In the genomic region with DNA sequence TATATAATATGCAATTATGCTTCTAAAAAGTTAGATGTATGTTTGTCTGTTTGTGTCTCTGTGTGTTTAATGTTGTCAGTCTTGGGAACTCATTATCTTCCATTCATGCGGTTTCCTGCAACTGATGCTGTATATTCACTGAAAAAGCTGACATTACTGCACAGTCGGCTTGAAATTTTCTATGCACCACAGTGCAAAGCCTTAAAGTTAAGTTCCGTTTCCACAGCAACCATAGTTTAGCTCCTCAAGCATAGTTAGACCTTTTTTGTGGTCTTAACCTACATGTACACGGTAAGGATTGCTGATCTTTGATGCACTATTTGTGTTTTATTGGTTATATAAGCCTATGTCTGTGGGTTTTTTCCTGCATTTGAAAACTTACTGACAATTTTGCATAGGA, we compare ENCODE assay signal across 1 cellular context.
TF ChIP-seq lines count a peak whose summit lies in the region.

No MANE protein-coding gene starts in this region.

TF ChIP-seq in WTC11, 78 proteins besides CTCF, POLR2A, EP300 and RAD21 (continued from another document):
- TF ChIP-seq ZNF396 (CRISPR knock-in tag; IDR thresholded peaks at IDR 0.05; ENCODE audit: borderline replicate concordance): no peak
- TF ChIP-seq KAT7 (CRISPR knock-in tag; IDR thresholded peaks at IDR 0.05; ENCODE audit: borderline replicate concordance): no peak
- no peak for TF ChIP-seq ELF4 (CRISPR knock-in tag; IDR thresholded peaks at IDR 0.05; ENCODE audit: low read depth)
- no peak for TF ChIP-seq ETV6 (CRISPR knock-in tag; IDR thresholded peaks at IDR 0.05)
- TF ChIP-seq, protein P1, sequence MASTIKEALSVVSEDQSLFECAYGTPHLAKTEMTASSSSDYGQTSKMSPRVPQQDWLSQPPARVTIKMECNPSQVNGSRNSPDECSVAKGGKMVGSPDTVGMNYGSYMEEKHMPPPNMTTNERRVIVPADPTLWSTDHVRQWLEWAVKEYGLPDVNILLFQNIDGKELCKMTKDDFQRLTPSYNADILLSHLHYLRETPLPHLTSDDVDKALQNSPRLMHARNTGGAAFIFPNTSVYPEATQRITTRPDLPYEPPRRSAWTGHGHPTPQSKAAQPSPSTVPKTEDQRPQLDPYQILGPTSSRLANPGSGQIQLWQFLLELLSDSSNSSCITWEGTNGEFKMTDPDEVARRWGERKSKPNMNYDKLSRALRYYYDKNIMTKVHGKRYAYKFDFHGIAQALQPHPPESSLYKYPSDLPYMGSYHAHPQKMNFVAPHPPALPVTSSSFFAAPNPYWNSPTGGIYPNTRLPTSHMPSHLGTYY (CRISPR knock-in tag; IDR thresholded peaks at IDR 0.05): no peak
- TF ChIP-seq ZNF263 (CRISPR knock-in tag; IDR thresholded peaks at IDR 0.05; ENCODE audit: low read depth): no peak
- TF ChIP-seq, protein P2, sequence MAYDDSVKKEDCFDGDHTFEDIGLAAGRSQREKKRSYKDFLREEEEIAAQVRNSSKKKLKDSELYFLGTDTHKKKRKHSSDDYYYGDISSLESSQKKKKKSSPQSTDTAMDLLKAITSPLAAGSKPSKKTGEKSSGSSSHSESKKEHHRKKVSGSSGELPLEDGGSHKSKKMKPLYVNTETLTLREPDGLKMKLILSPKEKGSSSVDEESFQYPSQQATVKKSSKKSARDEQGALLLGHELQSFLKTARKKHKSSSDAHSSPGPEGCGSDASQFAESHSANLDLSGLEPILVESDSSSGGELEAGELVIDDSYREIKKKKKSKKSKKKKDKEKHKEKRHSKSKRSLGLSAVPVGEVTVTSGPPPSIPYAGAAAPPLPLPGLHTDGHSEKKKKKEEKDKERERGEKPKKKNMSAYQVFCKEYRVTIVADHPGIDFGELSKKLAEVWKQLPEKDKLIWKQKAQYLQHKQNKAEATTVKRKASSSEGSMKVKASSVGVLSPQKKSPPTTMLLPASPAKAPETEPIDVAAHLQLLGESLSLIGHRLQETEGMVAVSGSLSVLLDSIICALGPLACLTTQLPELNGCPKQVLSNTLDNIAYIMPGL (CRISPR knock-in tag; IDR thresholded peaks at IDR 0.05): no peak
